ENCODE assay signal across 29 cellular contexts in genomic region chr16:15422222-15422621, GRCh38. TPM values are rescaled to one million over a fixed set of nuclear protein-coding genes. Genes with fewer than 3 reads are reported as not detected.
A peak's percentile ranks its signal among the peaks of the same experiment; 100 is the strongest.
DNase-seq lines count a peak whose midpoint lies in the region; ATAC-seq, FAIRE-seq and TF ChIP-seq lines count a peak whose summit lies in the region.
"Had no signal": no experiment of that assay in that cellular context is flagged by ENCODE, and none has a peak within 500 bp of the region (broad histone marks: within the 10 kb centered on the region; RNA-seq: fewer than 3 reads in every experiment).

No MANE protein-coding gene starts in this region.

- no peak for TF ChIP-seq EP300 in HepG2 (IDR thresholded peaks at IDR 0.05; ENCODE audit: low read depth in 2 of 2, low read length in 2 of 2)
- no peak for TF ChIP-seq EP300 in HepG2 (CRISPR knock-in tag; IDR thresholded peaks at IDR 0.05; ENCODE audit: borderline replicate concordance)

- no peaks in the 10 kb centered on the region for H3K36me3 Mint-ChIP-seq in activated T-cell treated with anti-CD3 and anti-CD28 coated beads, Interleukin-2, amount 50 U/mL, for 72 hours (ENCODE audit: insufficient read depth in 2 of 2)
- H3K36me3 Mint-ChIP-seq: CD8-positive, alpha-beta T cell had no signal

- H3K27ac Mint-ChIP-seq in stimulated activated naive CD8-positive, alpha-beta T cell treated with anti-CD3 and anti-CD28 coated beads, Interleukin-15, amount 100 ng/mL, for 72 hours, result peak overlapping the region in 1 of 2 donors; percentile 78
- no peak overlapping the region for H3K27ac Mint-ChIP-seq in activated T-cell treated with anti-CD3 and anti-CD28 coated beads, Interleukin-2, amount 50 U/mL, for 72 hours
- H3K27ac Mint-ChIP-seq: B cell; CD4-positive, alpha-beta T cell; CD8-positive, alpha-beta T cell had no signal

- no peaks in the 10 kb centered on the region for H3K79me2 ChIP-seq in HepG2 (ENCODE audit: insufficient read depth, low read length)

- no peaks in the 10 kb centered on the region for H3K9me3 ChIP-seq in liver (ENCODE audit: control insufficient read depth in 4 of 4, low read length in 3 of 4)
- no peaks in the 10 kb centered on the region for H3K9me3 ChIP-seq in HepG2 (ENCODE audit: low read length)
- H3K9me3 ChIP-seq in right lobe of liver, result no peaks in the 10 kb centered on the region
- H3K9me3 ChIP-seq in small intestine (ENCODE audit: control insufficient read depth, low read depth), result no peaks in the 10 kb centered on the region
- H3K9me3 ChIP-seq: A549; BLaER1 treated with 17β-estradiol and CSF1 and Interleukin-3, amounts not matched to agents 10 nM and 100 nM; Caco-2 had no signal

- H2AFZ ChIP-seq in HepG2 (ENCODE audit: low read length), result no peak overlapping the region

- no peaks in the 10 kb centered on the region for H3K9me3 Mint-ChIP-seq in stimulated activated naive CD8-positive, alpha-beta T cell treated with anti-CD3 and anti-CD28 coated beads, Interleukin-15, amount 100 ng/mL, for 72 hours
- no peaks in the 10 kb centered on the region for H3K9me3 Mint-ChIP-seq in activated T-cell treated with anti-CD3 and anti-CD28 coated beads, Interleukin-2, amount 50 U/mL, for 72 hours
- H3K9me3 Mint-ChIP-seq: CD4-positive, alpha-beta T cell; CD8-positive, alpha-beta T cell had no signal

- CTCF ChIA-PET in HepG2 (lab: Yijun Ruan, JAX; ENCODE audit: low intra/inter-chr PET ratio, low total read pairs), result no interaction called here

- H3K9ac ChIP-seq in liver (ENCODE audit: low read depth in 1 of 2, low read length in 2 of 2) (no peak overlapping the region), HepG2 (ENCODE audit: insufficient read depth, low read depth, low read length) (no peak overlapping the region)
- H3K9ac ChIP-seq: BLaER1 treated with 17β-estradiol and CSF1 and Interleukin-3, amounts not matched to agents 10 nM and 100 nM had no signal

- no peaks in the 10 kb centered on the region for H4K20me1 ChIP-seq in HepG2 (ENCODE audit: insufficient read depth, low read length)
- H4K20me1 ChIP-seq: BLaER1 treated with 17β-estradiol and CSF1 and Interleukin-3, amounts not matched to agents 10 nM and 100 nM had no signal

- no peak for TF ChIP-seq RAD21 in liver (IDR thresholded peaks at IDR 0.05)
- no peak for TF ChIP-seq RAD21 in HepG2 (CRISPR knock-in tag; IDR thresholded peaks at IDR 0.05)

- no TSS peak for BruUV-seq in HepG2 (replicated peaks; lab: Mats Ljungman, UMichigan)

- H3K27ac ChIP-seq in liver (ENCODE audit: low read depth in 1 of 2, low read length in 2 of 2) (no peak overlapping the region), HepG2 (ENCODE audit: extremely low read length, insufficient read depth, low read length) (no peak overlapping the region), right lobe of liver (no peak overlapping the region), small intestine (ENCODE audit: low read depth in 1 of 2, low read length in 1 of 2) (no peak overlapping the region)
- H3K27ac ChIP-seq: 22Rv1; A549; BLaER1 treated with 17β-estradiol and CSF1 and Interleukin-3, amounts not matched to agents 10 nM and 100 nM; C4-2B had no signal

- no peak for FAIRE-seq in HepG2 (lab: Jason Lieb, UNC)
- no peak for FAIRE-seq in small intestine (lab: Jason Lieb, UNC)
- FAIRE-seq: A549, D721Med, GM12878, GM12892, GM18507 had no signal

- no peaks in the 10 kb centered on the region for H3K36me3 ChIP-seq in liver (ENCODE audit: control insufficient read depth in 4 of 4, insufficient read depth in 3 of 4, low read depth in 1 of 4, low read length in 3 of 4)
- no peaks in the 10 kb centered on the region for H3K36me3 ChIP-seq in HepG2 (replicated peaks in 1 of 2; ENCODE audit: control insufficient read depth in 1 of 2, insufficient read depth in 2 of 2, low read length in 2 of 2)
- H3K36me3 ChIP-seq in right lobe of liver, result no peaks in the 10 kb centered on the region
- no peaks in the 10 kb centered on the region for H3K36me3 ChIP-seq in small intestine (ENCODE audit: control insufficient read depth in 2 of 2, insufficient read depth in 2 of 2, low read length in 2 of 2)
- H3K36me3 ChIP-seq: BLaER1 treated with 17β-estradiol and CSF1 and Interleukin-3, amounts not matched to agents 10 nM and 100 nM had no signal

- H3K4me3 ChIP-seq in liver (ENCODE audit: low read depth in 1 of 3, low read length in 3 of 3), result no peak overlapping the region
- no peak overlapping the region for H3K4me3 ChIP-seq in HepG2 (replicated peaks in 1 of 3; ENCODE audit: insufficient read depth in 1 of 3, low read depth in 2 of 3, low read length in 3 of 3)
- no peak overlapping the region for H3K4me3 ChIP-seq in right lobe of liver
- no peak overlapping the region for H3K4me3 ChIP-seq in small intestine (ENCODE audit: low read depth in 1 of 2, low read length in 2 of 2)
- H3K4me3 ChIP-seq: A549; BLaER1 treated with 17β-estradiol and CSF1 and Interleukin-3, amounts not matched to agents 10 nM and 100 nM; GM12878 had no signal

- H3K4me1 Mint-ChIP-seq in stimulated activated naive CD8-positive, alpha-beta T cell treated with anti-CD3 and anti-CD28 coated beads, Interleukin-15, amount 100 ng/mL, for 72 hours, result no peaks in the 10 kb centered on the region
- H3K4me1 Mint-ChIP-seq in activated T-cell treated with anti-CD3 and anti-CD28 coated beads, Interleukin-2, amount 50 U/mL, for 72 hours (ENCODE audit: low read depth), result no peaks in the 10 kb centered on the region
- H3K4me1 Mint-ChIP-seq: B cell had no signal

- 46% methylated on average over 8 of the region's 8 CpGs for WGBS in liver
- 37% methylated on average over 8 of the region's 8 CpGs for WGBS in HepG2 (ENCODE audit: low lambda C conversion rate)
- WGBS in right lobe of liver (ENCODE audit: insufficient coverage, low coverage, low lambda C conversion rate, missing lambda C conversion rate), result 45% methylated on average over 8 of the region's 8 CpGs
- WGBS in small intestine, 3 donors, result 48 to 77% (median 48%) methylated on average over 8 of the region's 8 CpGs

- POLR2A ChIA-PET in HepG2 (lab: Yijun Ruan, JAX), result interaction anchor here (0.7 to 0.9 kb wide), 2 partner anchors 11 to 24 kb away, joined by 3 to 4 read pairs; no protein-coding TSS in a partner anchor

- H3K27me3 ChIP-seq in liver (ENCODE audit: control insufficient read depth in 4 of 4, insufficient read depth in 4 of 4, low read length in 3 of 4), result no peaks in the 10 kb centered on the region
- no peaks in the 10 kb centered on the region for H3K27me3 ChIP-seq in HepG2 (ENCODE audit: control insufficient read depth in 1 of 2, insufficient read depth in 2 of 2, low read length in 2 of 2)
- no peaks in the 10 kb centered on the region for H3K27me3 ChIP-seq in right lobe of liver
- no peaks in the 10 kb centered on the region for H3K27me3 ChIP-seq in small intestine (ENCODE audit: control insufficient read depth in 2 of 2, insufficient read depth in 2 of 2, low read length in 2 of 2)
- H3K27me3 ChIP-seq: BLaER1 treated with 17β-estradiol and CSF1 and Interleukin-3, amounts not matched to agents 10 nM and 100 nM had no signal

- in situ Hi-C loops in HepG2 (cut with HindIII; ENCODE audit: extremely low pct_ligation_motif_present, low pct_unique_long_range_greater_than_20kb), result loop anchor here (10.0 kb wide), 1 partner anchor 283 kb away; no protein-coding TSS in a partner anchor

- peaks cover 7% of the 10 kb centered on the region for H3K27me3 Mint-ChIP-seq in stimulated activated naive CD8-positive, alpha-beta T cell treated with anti-CD3 and anti-CD28 coated beads, Interleukin-15, amount 100 ng/mL, for 72 hours
- peaks cover 18% of the 10 kb centered on the region for H3K27me3 Mint-ChIP-seq in activated T-cell treated with anti-CD3 and anti-CD28 coated beads, Interleukin-2, amount 50 U/mL, for 72 hours (ENCODE audit: low read depth)

- ATAC-seq in HepG2, result no peak; the same call in 2 of the 3 replicates
- peak; percentile 63 to 86 (median 77) for ATAC-seq in right lobe of liver
- no peak for ATAC-seq in stimulated activated naive CD8-positive, alpha-beta T cell treated with anti-CD3 and anti-CD28 coated beads, Interleukin-15, amount 100 ng/mL, for 72 hours
- no peak for ATAC-seq in activated T-cell treated with anti-CD3 and anti-CD28 coated beads, Interleukin-2, amount 50 U/mL, for 72 hours (replicated peaks in 1 of 2)
- ATAC-seq: A549; CD8-positive, alpha-beta T cell; GM12878 had no signal

- DNase-seq in HepG2 (ENCODE audit: low spot score) (no peak), right lobe of liver (peak; percentile 38 to 76 (median 62)), small intestine (peak; percentile 27), NCI-H1694 (lab: John Stamatoyannopoulos, UW) (no peak)
- DNase-seq in stimulated activated naive CD8-positive, alpha-beta T cell treated with anti-CD3 and anti-CD28 coated beads, Interleukin-15, amount 100 ng/mL, for 72 hours, result no peak
- no peak for DNase-seq in activated T-cell treated with anti-CD3 and anti-CD28 coated beads, Interleukin-2, amount 50 U/mL, for 72 hours
- DNase-seq: AML-193; Caco-2; Calu3; CD4-positive, alpha-beta T cell; CD8-positive, alpha-beta T cell; DMS153; DMS53; DMS79; DND-41; EL; GDM1 had no signal

- TF ChIP-seq CTCF in liver (IDR thresholded peaks at IDR 0.05; ENCODE audit: low read depth, low read length, missing input control) (no peak), HepG2 (CRISPR knock-in tag; IDR thresholded peaks at IDR 0.05) (no peak), right lobe of liver (IDR thresholded peaks at IDR 0.05) (no peak)

- intact Hi-C loops in HepG2 (cut with micrococcal nuclease; ENCODE audit: unreplicated experiment), result no loop called here
- intact Hi-C loops in right lobe of liver (cut with DNase I), result no loop called here

- H3K4me1 ChIP-seq in liver (ENCODE audit: control insufficient read depth in 4 of 4, insufficient read depth in 4 of 4, low read length in 3 of 4), result peaks cover 0 to 7% (median 3%) of the 10 kb centered on the region in 4 donors
- H3K4me1 ChIP-seq in HepG2 (ENCODE audit: insufficient read depth, low read length), result peaks cover 18% of the 10 kb centered on the region
- peaks cover 0 to 8% (median 4%) of the 10 kb centered on the region in 4 donors for H3K4me1 ChIP-seq in right lobe of liver
- peaks cover 0 to 2% of the 10 kb centered on the region in 2 donors for H3K4me1 ChIP-seq in small intestine (ENCODE audit: control insufficient read depth in 2 of 2, insufficient read depth in 1 of 2, low read depth in 1 of 2, low read length in 1 of 2)
- H3K4me1 ChIP-seq: Caco-2 had no signal

- H3K4me3 Mint-ChIP-seq in stimulated activated naive CD8-positive, alpha-beta T cell treated with anti-CD3 and anti-CD28 coated beads, Interleukin-15, amount 100 ng/mL, for 72 hours, result no peak overlapping the region
- no peak overlapping the region for H3K4me3 Mint-ChIP-seq in activated T-cell treated with anti-CD3 and anti-CD28 coated beads, Interleukin-2, amount 50 U/mL, for 72 hours
- H3K4me3 Mint-ChIP-seq: B cell; CD4-positive, alpha-beta T cell; CD8-positive, alpha-beta T cell had no signal

- H3K4me2 ChIP-seq in HepG2 (ENCODE audit: low read depth, low read length), result no peak overlapping the region
- H3K4me2 ChIP-seq: A549; BLaER1 treated with 17β-estradiol and CSF1 and Interleukin-3, amounts not matched to agents 10 nM and 100 nM had no signal

- TF ChIP-seq POLR2A in HepG2 (IDR thresholded peaks at IDR 0.05; ENCODE audit: insufficient read depth in 1 of 2, low read depth in 2 of 2, low read length in 2 of 2), result no peak
- TF ChIP-seq POLR2A in right lobe of liver (IDR thresholded peaks at IDR 0.05), result no peak

RNA-seq across cellular contexts. Expression of gene BMERB1, which starts 12.2 kb away (rescaled TPM):
- 10 to 100 TPM in 1 of 2 donors, 1 to 10 TPM in 1; 5.6 to 33.3 TPM for total RNA-seq in liver
- 1 to 10 TPM; 8.3 to 9.7 TPM for polyA plus RNA-seq in liver
- total RNA-seq in HepG2 (2016; rRNA removed; fragmentation: Illumina TruSeq; extraction: Trizol), result 1.2 and 1.4 TPM in 2 replicates
- total RNA-seq in HepG2 (2016; cell fraction: cytosol; rRNA removed; fragmentation: Illumina TruSeq; extraction: Trizol; ENCODE audit: low read depth), result 0.71 and 1.0 TPM in 2 replicates
- 0.69 and 0.79 TPM in 2 replicates for total RNA-seq in HepG2 (2016; cell fraction: insoluble cytoplasmic fraction; rRNA removed; fragmentation: Illumina TruSeq; extraction: Trizol)
- total RNA-seq in HepG2 (2016; cell fraction: membrane; rRNA removed; fragmentation: Illumina TruSeq; extraction: Trizol), result 1.2 and 1.5 TPM in 2 replicates
- total RNA-seq in HepG2 (2016; cell fraction: nucleus; rRNA removed; fragmentation: Illumina TruSeq; extraction: Trizol), result 1.3 and 1.4 TPM in 2 replicates
- 1.4 and 2.5 TPM in 2 replicates for polyA plus RNA-seq in HepG2 (2011; rRNA removed)
- polyA plus RNA-seq in HepG2 (2011; cell fraction: cytosol; rRNA removed), result 0.99 and 1.8 TPM in 2 replicates
- polyA plus RNA-seq in HepG2 (2011; cell fraction: nucleus; rRNA removed), result 0.90 and 1.3 TPM in 2 replicates
- polyA plus RNA-seq in HepG2 (2012), result 1.0 and 2.9 TPM in 2 replicates
- polyA plus RNA-seq in HepG2 (2016; cell fraction: cytosol; fragmentation: Illumina TruSeq; extraction: Trizol; ENCODE audit: low read depth), result 1.4 TPM in 2 replicates
- 1.7 and 2.5 TPM in 2 replicates for polyA plus RNA-seq in HepG2 (2016; cell fraction: insoluble cytoplasmic fraction; fragmentation: Illumina TruSeq; extraction: Trizol; ENCODE audit: low read depth)
- 0.86 and 2.2 TPM in 2 replicates for polyA plus RNA-seq in HepG2 (2016; cell fraction: membrane; fragmentation: Illumina TruSeq; extraction: Trizol; ENCODE audit: low read depth)
- 1.2 and 2.5 TPM in 2 replicates for polyA plus RNA-seq in HepG2 (2016; cell fraction: nucleus; fragmentation: Illumina TruSeq; extraction: Trizol; ENCODE audit: insufficient read depth, low read depth)
- 2.4 and 7.1 TPM in 2 replicates for polyA minus RNA-seq in HepG2 (2011; rRNA and poly(A)+ RNA removed; ENCODE audit: low replicate concordance)
- polyA minus RNA-seq in HepG2 (2011; cell fraction: cytosol; rRNA and poly(A)+ RNA removed), result 0.53 and 1.3 TPM in 2 replicates
- polyA minus RNA-seq in HepG2 (2011; cell fraction: nucleus; rRNA and poly(A)+ RNA removed), result 1.2 and 2.7 TPM in 2 replicates
- total RNA-seq in right lobe of liver, result 10 to 100 TPM in 4 of 6 experiments, 1 to 10 TPM in 2; 7.0 to 24.0 (median 10.5) TPM
- polyA plus RNA-seq in small intestine, result 10 to 100 TPM in 1 of 3 donors, 1 to 10 TPM in 1, under 1 TPM in 1; 0.89 to 20.9 (median 4.6) TPM
- total RNA-seq in activated T-cell treated with anti-CD3 and anti-CD28 coated beads, Interleukin-2, amount 50 U/mL, for 72 hours, result 10 to 100 TPM; 22.3 to 30.7 TPM
- total RNA-seq: Caco-2 had no signal

RNA-seq across cellular contexts. Expression of gene MPV17L, which starts 26.7 kb away (rescaled TPM):
- total RNA-seq in liver (10 to 100 TPM; 12.0 to 39.6 TPM), HepG2 (2016; rRNA removed; fragmentation: Illumina TruSeq; extraction: Trizol) (63.8 and 75.8 TPM in 2 replicates), right lobe of liver (10 to 100 TPM in 5 of 6 experiments, 1 to 10 TPM in 1; 9.3 to 18.8 (median 16.0) TPM)
- polyA plus RNA-seq in liver (1 to 10 TPM; 4.9 to 5.6 TPM), HepG2 (2011; rRNA removed) (33.6 and 34.7 TPM in 2 replicates), small intestine (10 to 100 TPM in 1 of 3 donors, 1 to 10 TPM in 2; 1.8 to 12.0 (median 4.9) TPM)
- 10.1 and 10.5 TPM in 2 replicates for total RNA-seq in HepG2 (2016; cell fraction: cytosol; rRNA removed; fragmentation: Illumina TruSeq; extraction: Trizol; ENCODE audit: low read depth)
- 63.6 and 79.3 TPM in 2 replicates for total RNA-seq in HepG2 (2016; cell fraction: insoluble cytoplasmic fraction; rRNA removed; fragmentation: Illumina TruSeq; extraction: Trizol)
- total RNA-seq in HepG2 (2016; cell fraction: membrane; rRNA removed; fragmentation: Illumina TruSeq; extraction: Trizol), result 45.8 and 49.0 TPM in 2 replicates
- total RNA-seq in HepG2 (2016; cell fraction: nucleus; rRNA removed; fragmentation: Illumina TruSeq; extraction: Trizol), result 37.4 and 38.1 TPM in 2 replicates
- 30.7 and 35.5 TPM in 2 replicates for polyA plus RNA-seq in HepG2 (2011; cell fraction: cytosol; rRNA removed)
- 10.6 and 16.5 TPM in 2 replicates for polyA plus RNA-seq in HepG2 (2011; cell fraction: nucleus; rRNA removed)
- 15.0 and 21.1 TPM in 2 replicates for polyA plus RNA-seq in HepG2 (2012)
- 6.4 and 10.6 TPM in 2 replicates for polyA plus RNA-seq in HepG2 (2016; cell fraction: cytosol; fragmentation: Illumina TruSeq; extraction: Trizol; ENCODE audit: low read depth)
- 56.5 and 61.1 TPM in 2 replicates for polyA plus RNA-seq in HepG2 (2016; cell fraction: insoluble cytoplasmic fraction; fragmentation: Illumina TruSeq; extraction: Trizol; ENCODE audit: low read depth)
- polyA plus RNA-seq in HepG2 (2016; cell fraction: membrane; fragmentation: Illumina TruSeq; extraction: Trizol; ENCODE audit: low read depth), result 26.1 and 27.8 TPM in 2 replicates
- 49.1 and 49.6 TPM in 2 replicates for polyA plus RNA-seq in HepG2 (2016; cell fraction: nucleus; fragmentation: Illumina TruSeq; extraction: Trizol; ENCODE audit: insufficient read depth, low read depth)
- polyA minus RNA-seq in HepG2 (2011; rRNA and poly(A)+ RNA removed; ENCODE audit: low replicate concordance), result 10.5 and 73.9 TPM in 2 replicates
- polyA minus RNA-seq in HepG2 (2011; cell fraction: cytosol; rRNA and poly(A)+ RNA removed), result 42.8 and 48.0 TPM in 2 replicates
- polyA minus RNA-seq in HepG2 (2011; cell fraction: nucleus; rRNA and poly(A)+ RNA removed), result 20.3 and 27.0 TPM in 2 replicates
- total RNA-seq in activated T-cell treated with anti-CD3 and anti-CD28 coated beads, Interleukin-2, amount 50 U/mL, for 72 hours, result under 1 TPM; 0.05 to 0.17 TPM
- total RNA-seq: CD4-positive, alpha-beta T cell; CD8-positive, alpha-beta T cell had no signal

RNA-seq across cellular contexts. Expression of gene NPIPA5, which starts 44.1 kb away (rescaled TPM):
- total RNA-seq in liver (1 to 10 TPM; 1.0 to 1.8 TPM), HepG2 (2016; rRNA removed; fragmentation: Illumina TruSeq; extraction: Trizol) (9.7 and 10.7 TPM in 2 replicates), right lobe of liver (1 to 10 TPM in 5 of 6 experiments, not detected in 1; 1.9 to 5.5 (median 3.5) TPM)
- polyA plus RNA-seq in liver (1 to 10 TPM in 1 of 2 donors, not detected in 1; 5.1 TPM), HepG2 (2011; rRNA removed) (21.5 and 26.9 TPM in 2 replicates), small intestine (10 to 100 TPM in 1 of 3 donors, 1 to 10 TPM in 2; 2.5 to 16.3 (median 8.9) TPM)
- 0.62 and 0.91 TPM in 2 replicates for total RNA-seq in HepG2 (2016; cell fraction: cytosol; rRNA removed; fragmentation: Illumina TruSeq; extraction: Trizol; ENCODE audit: low read depth)
- total RNA-seq in HepG2 (2016; cell fraction: insoluble cytoplasmic fraction; rRNA removed; fragmentation: Illumina TruSeq; extraction: Trizol), result 3.5 and 8.2 TPM in 2 replicates
- total RNA-seq in HepG2 (2016; cell fraction: membrane; rRNA removed; fragmentation: Illumina TruSeq; extraction: Trizol), result 1.9 and 3.2 TPM in 2 replicates
- total RNA-seq in HepG2 (2016; cell fraction: nucleus; rRNA removed; fragmentation: Illumina TruSeq; extraction: Trizol), result 3.3 and 5.3 TPM in 2 replicates
- 7.8 and 8.6 TPM in 2 replicates for polyA plus RNA-seq in HepG2 (2011; cell fraction: cytosol; rRNA removed)
- polyA plus RNA-seq in HepG2 (2011; cell fraction: nucleus; rRNA removed), result 68.2 and 83.9 TPM in 2 replicates
- polyA plus RNA-seq in HepG2 (2012), result 18.3 and 21.4 TPM in 2 replicates
- 3.3 and 4.8 TPM in 2 replicates for polyA plus RNA-seq in HepG2 (2016; cell fraction: cytosol; fragmentation: Illumina TruSeq; extraction: Trizol; ENCODE audit: low read depth)
- 16.9 and 26.5 TPM in 2 replicates for polyA plus RNA-seq in HepG2 (2016; cell fraction: insoluble cytoplasmic fraction; fragmentation: Illumina TruSeq; extraction: Trizol; ENCODE audit: low read depth)
- 6.5 and 11.7 TPM in 2 replicates for polyA plus RNA-seq in HepG2 (2016; cell fraction: membrane; fragmentation: Illumina TruSeq; extraction: Trizol; ENCODE audit: low read depth)
- polyA plus RNA-seq in HepG2 (2016; cell fraction: nucleus; fragmentation: Illumina TruSeq; extraction: Trizol; ENCODE audit: insufficient read depth, low read depth), result 91.4 and 92.8 TPM in 2 replicates
- polyA minus RNA-seq in HepG2 (2011; rRNA and poly(A)+ RNA removed; ENCODE audit: low replicate concordance), result 0.30 and 1.0 TPM in 2 replicates
- polyA minus RNA-seq in HepG2 (2011; cell fraction: cytosol; rRNA and poly(A)+ RNA removed), result 0.59 TPM in 1 of 2 replicates, not detected in the other
- polyA minus RNA-seq in HepG2 (2011; cell fraction: nucleus; rRNA and poly(A)+ RNA removed), result 5.7 and 5.8 TPM in 2 replicates
- total RNA-seq in activated T-cell treated with anti-CD3 and anti-CD28 coated beads, Interleukin-2, amount 50 U/mL, for 72 hours, result 1 to 10 TPM in 1 of 2 donors, under 1 TPM in 1; 0.39 to 9.1 TPM
- total RNA-seq: A172, B cell, Daoy had no signal

Comparison
In these comparisons a context has a peak if more than half of its experiments do, and no peak if none do; other contexts are left out.
1. ATAC-seq: peak in right lobe of liver (4 of 4); none in HepG2 (single experiment), stimulated activated naive CD8-positive, alpha-beta T cell treated with anti-CD3 and anti-CD28 coated beads, Interleukin-15, amount 100 ng/mL, for 72 hours (single experiment) and activated T-cell treated with anti-CD3 and anti-CD28 coated beads, Interleukin-2, amount 50 U/mL, for 72 hours (0 of 2).
2. DNase-seq: peak in right lobe of liver (3 of 3) and small intestine (single experiment); none in HepG2 (single experiment), stimulated activated naive CD8-positive, alpha-beta T cell treated with anti-CD3 and anti-CD28 coated beads, Interleukin-15, amount 100 ng/mL, for 72 hours (0 of 2), NCI-H1694 (single experiment) and activated T-cell treated with anti-CD3 and anti-CD28 coated beads, Interleukin-2, amount 50 U/mL, for 72 hours (0 of 2).
3. RNA of gene MPV17L, which starts 26.7 kb away (total RNA-seq): 10.1 to 79.3 TPM in HepG2, 12.0 to 39.6 TPM in liver and 9.3 to 18.8 TPM in right lobe of liver; 0.05 to 0.17 TPM in activated T-cell treated with anti-CD3 and anti-CD28 coated beads, Interleukin-2, amount 50 U/mL, for 72 hours; every median in the first group is over 4 times any median in the second.